1 cellular context compared by ENCODE assay signal in the genomic region with DNA sequence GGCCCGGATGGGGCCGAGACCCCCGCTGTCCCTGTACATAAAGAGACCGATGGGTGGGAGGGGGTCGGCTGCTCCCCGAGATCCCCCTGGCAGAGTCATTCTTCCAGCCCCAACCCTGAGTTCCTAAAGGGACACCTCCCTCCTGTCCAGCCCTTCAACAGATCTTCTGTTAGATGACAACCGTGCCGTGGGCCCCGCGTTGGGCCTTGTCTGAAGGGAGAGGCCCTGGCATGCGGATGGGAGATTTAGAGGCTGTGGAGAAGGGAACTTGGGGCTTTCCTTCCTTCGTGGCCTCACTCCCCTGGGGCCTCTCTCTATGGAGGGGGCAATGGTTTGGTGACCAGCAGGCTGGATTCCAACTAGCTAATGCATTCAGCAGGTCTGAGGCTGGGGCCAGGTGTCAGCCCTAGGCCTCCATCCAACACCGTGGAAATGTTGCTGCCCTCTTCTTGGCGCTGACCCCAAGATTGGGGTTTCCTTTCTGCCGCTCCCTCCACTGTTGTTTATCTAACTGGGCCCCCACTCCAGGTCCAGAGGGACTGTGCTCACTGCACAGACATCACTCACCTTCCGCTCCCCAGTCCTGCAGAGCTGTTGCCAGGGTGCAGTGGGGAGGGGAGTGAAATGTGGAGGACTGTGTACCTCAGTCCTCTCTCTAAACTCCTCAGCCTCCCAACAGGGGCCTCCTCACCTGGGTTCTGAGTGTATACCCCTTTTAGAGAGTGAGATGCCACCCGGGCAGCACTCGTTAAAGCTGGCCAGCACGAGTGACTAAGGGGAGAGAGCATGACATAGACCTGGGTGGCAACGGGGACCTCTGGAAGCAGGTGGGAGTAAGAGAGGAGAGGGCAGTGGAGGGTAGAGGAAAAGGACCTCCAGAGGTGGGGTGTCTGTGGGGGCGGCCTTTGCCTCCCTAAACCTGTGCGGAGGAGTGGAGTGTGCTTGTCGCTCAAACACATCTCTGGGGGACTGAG.
TF ChIP-seq lines count a peak whose summit lies in the region.

No MANE protein-coding gene starts in this region.

TF ChIP-seq in HepG2, 621 proteins besides CTCF, POLR2A, EP300 and RAD21:
- TF ChIP-seq GTF3A (CRISPR knock-in tag; conservative IDR thresholded peaks at IDR 0.05) (0 out of 2 replicates have a peak, but pooled peaks have one; percentile 39), ZNF121 (CRISPR knock-in tag; IDR thresholded peaks at IDR 0.05) (no peak), ZNF678 (CRISPR knock-in tag; IDR thresholded peaks at IDR 0.05) (0 out of 2 replicates have a peak, but pooled peaks have one; percentile 38), PRMT3 (CRISPR knock-in tag; IDR thresholded peaks at IDR 0.05; ENCODE audit: borderline replicate concordance, low read depth) (no peak), ZNF589 (CRISPR knock-in tag; conservative IDR thresholded peaks at IDR 0.05) (no peak), ZSCAN31 (CRISPR knock-in tag; IDR thresholded peaks at IDR 0.05; ENCODE audit: low read depth) (no peak)
- TF ChIP-seq, protein P1, sequence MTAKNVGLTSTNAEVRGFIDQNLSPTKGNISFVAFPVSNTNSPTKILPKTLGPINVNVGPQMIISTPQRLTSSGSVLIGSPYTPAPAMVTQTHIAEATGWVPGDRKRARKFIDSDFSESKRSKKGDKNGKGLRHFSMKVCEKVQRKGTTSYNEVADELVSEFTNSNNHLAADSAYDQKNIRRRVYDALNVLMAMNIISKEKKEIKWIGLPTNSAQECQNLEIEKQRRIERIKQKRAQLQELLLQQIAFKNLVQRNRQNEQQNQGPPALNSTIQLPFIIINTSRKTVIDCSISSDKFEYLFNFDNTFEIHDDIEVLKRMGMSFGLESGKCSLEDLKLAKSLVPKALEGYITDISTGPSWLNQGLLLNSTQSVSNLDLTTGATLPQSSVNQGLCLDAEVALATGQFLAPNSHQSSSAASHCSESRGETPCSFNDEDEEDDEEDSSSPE (CRISPR knock-in tag; IDR thresholded peaks at IDR 0.05) = no peak
- TF ChIP-seq, protein P2, sequence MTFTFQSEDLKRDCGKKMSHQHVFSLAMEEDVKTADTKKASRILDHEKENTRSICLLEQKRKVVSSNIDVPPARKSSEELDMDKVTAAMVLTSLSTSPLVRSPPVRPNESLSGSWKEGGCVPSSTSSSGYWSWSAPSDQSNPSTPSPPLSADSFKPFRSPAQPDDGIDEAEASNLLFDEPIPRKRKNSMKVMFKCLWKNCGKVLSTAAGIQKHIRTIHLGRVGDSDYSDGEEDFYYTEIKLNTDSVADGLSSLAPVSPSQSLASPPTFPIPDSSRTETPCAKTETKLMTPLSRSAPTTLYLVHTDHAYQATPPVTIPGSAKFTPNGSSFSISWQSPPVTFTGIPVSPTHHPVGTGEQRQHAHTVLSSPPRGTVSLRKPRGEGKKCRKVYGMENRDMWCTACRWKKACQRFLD (CRISPR knock-in tag; IDR thresholded peaks at IDR 0.05; ENCODE audit: borderline replicate concordance) = 0 out of 2 replicates have a peak, but pooled peaks have one; percentile 57
- TF ChIP-seq, protein P3, sequence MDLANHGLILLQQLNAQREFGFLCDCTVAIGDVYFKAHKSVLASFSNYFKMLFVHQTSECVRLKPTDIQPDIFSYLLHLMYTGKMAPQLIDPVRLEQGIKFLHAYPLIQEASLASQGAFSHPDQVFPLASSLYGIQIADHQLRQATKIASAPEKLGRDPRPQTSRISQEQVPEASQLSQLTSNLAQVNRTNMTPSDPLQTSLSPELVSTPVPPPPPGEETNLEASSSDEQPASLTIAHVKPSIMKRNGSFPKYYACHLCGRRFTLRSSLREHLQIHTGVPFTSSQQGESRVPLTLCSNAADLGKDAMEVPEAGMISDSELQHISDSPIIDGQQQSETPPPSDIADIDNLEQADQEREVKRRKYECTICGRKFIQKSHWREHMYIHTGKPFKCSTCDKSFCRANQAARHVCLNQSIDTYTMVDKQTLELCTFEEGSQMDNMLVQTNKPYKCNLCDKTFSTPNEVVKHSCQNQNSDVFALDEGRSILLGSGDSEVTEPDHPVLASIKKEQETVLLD (CRISPR knock-in tag; IDR thresholded peaks at IDR 0.05; ENCODE audit: low read depth) = 0 out of 2 replicates have a peak, but pooled peaks have one; percentile 8
TF ChIP-seq in HepG2: peak in this region for 4.
